Comparison of ENCODE assay signal across 9 cellular contexts in the genomic region with DNA sequence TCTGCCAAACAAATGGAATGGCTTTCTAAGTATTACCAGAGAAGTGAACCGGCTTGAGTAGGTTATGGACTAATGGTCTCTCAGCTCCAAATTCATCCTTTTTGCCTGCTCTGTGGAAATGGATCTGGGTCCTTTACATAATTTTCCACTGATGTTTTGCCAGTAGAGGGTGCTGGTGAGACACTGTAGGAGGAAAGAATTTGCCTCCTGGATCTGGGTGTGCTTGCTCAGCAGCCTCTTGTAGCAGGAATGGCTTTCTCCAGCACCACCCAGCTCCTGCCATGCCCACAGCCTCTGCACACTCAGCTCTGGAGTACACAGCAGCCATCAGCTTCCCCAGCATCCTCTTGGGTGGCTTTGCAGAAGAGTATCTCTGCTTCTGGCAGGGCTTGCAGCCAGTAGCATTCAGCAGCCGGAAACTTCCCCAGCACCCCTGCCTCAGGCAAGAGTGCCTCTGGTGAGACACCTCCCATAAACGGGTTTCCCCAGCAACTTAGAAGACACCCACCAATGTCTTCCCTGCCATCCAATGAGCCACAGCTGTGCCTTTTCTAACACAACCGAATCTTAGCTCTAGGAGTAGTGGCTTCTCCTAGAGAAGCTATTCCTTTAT.
DNase-seq lines count a peak whose midpoint lies in the region; ATAC-seq, FAIRE-seq and TF ChIP-seq lines count a peak whose summit lies in the region.
"Had no signal": no experiment of that assay in that cellular context is flagged by ENCODE, and none has a peak within 500 bp of the region (broad histone marks: within the 10 kb centered on the region; RNA-seq: fewer than 3 reads in every experiment).

No MANE protein-coding gene starts in this region.

- H3K4me1 ChIP-seq in K562 (replicated peaks in 1 of 2; ENCODE audit: control insufficient read depth in 2 of 2, insufficient read depth in 2 of 2, low read length in 2 of 2) (no peaks in the 10 kb centered on the region), tibial nerve (no peaks in the 10 kb centered on the region)
- H3K4me1 ChIP-seq in CD8-positive, alpha-beta T cell (ENCODE audit: insufficient read depth, low read length) = no peaks in the 10 kb centered on the region

- H4K20me1 ChIP-seq in K562 (replicated peaks; ENCODE audit: control insufficient read depth, insufficient read depth, low read length) = no peaks in the 10 kb centered on the region

- CTCF ChIA-PET in AG04449 (lab: Yijun Ruan, JAX) (interaction anchor here (0.6 to 3.4 kb wide), 8 partner anchors 19 to 525 kb away, joined by 3 to 20 read pairs (median 4); no protein-coding TSS in a partner anchor), K562 (lab: Yijun Ruan, JAX; ENCODE audit: low intra/inter-chr PET ratio) (no interaction called here)
- CTCF ChIA-PET in CD8-positive, alpha-beta T cell (lab: Charles Lee) = no interaction called here

- FAIRE-seq in GM12891 (lab: Jason Lieb, UNC) = no peak
- no peak for FAIRE-seq in K562 (lab: Jason Lieb, UNC)

- no peaks in the 10 kb centered on the region for H3K27me3 ChIP-seq in K562 (ENCODE audit: control insufficient read depth in 2 of 2, insufficient read depth in 2 of 2, low read length in 2 of 2)
- no peaks in the 10 kb centered on the region for H3K27me3 ChIP-seq in tibial nerve
- no peaks in the 10 kb centered on the region for H3K27me3 ChIP-seq in CD8-positive, alpha-beta T cell (ENCODE audit: insufficient read depth, low read length)

- H3K27ac ChIP-seq in K562 (ENCODE audit: extremely low read depth, low read depth, low read length) (no peak overlapping the region), tibial nerve (no peak overlapping the region)
- no peak overlapping the region for H3K27ac ChIP-seq in CD8-positive, alpha-beta T cell (ENCODE audit: low read depth, low read length)
- H3K27ac ChIP-seq: epithelial cell of prostate had no signal

- no peaks in the 10 kb centered on the region for H3K4me1 Mint-ChIP-seq in nephron progenitor cell
- no peaks in the 10 kb centered on the region for H3K4me1 Mint-ChIP-seq in CD8-positive, alpha-beta T cell (ENCODE audit: low read depth)
- no peaks in the 10 kb centered on the region for H3K4me1 Mint-ChIP-seq in stimulated activated memory B cell treated with anti-CD40 and anti-IgM and Interleukin-4, amounts not matched to agents 10 μg/mL and 1 μg/mL and 100 μg/mL, for 72 hours

- POLR2A ChIA-PET in AG04449 (lab: Yijun Ruan, JAX) (no interaction called here), K562 (lab: Yijun Ruan, JAX) (interaction anchor here (0.6 kb wide), 1 partner anchor 95 kb away, joined by 3 read pairs; no protein-coding TSS in a partner anchor)
- POLR2A ChIA-PET in CD8-positive, alpha-beta T cell (lab: Charles Lee) = no interaction called here

- H3K79me2 ChIP-seq in K562 (ENCODE audit: control insufficient read depth, insufficient read depth, low read length) = no peaks in the 10 kb centered on the region

- H3K27me3 Mint-ChIP-seq in nephron progenitor cell (ENCODE audit: low read depth, poor library complexity) = peaks cover 13% of the 10 kb centered on the region
- H3K27me3 Mint-ChIP-seq in CD8-positive, alpha-beta T cell (ENCODE audit: low read depth) = peaks cover 11% of the 10 kb centered on the region
- H3K27me3 Mint-ChIP-seq in stimulated activated memory B cell treated with anti-CD40 and anti-IgM and Interleukin-4, amounts not matched to agents 10 μg/mL and 1 μg/mL and 100 μg/mL, for 72 hours = no peaks in the 10 kb centered on the region

- no peak for TF ChIP-seq POLR2A in GM12891 (IDR thresholded peaks at IDR 0.05; ENCODE audit: low read depth, low read length)
- no peak for TF ChIP-seq POLR2A in K562 (conservative IDR thresholded peaks at IDR 0.05)
- no peak for TF ChIP-seq POLR2A in tibial nerve (IDR thresholded peaks at IDR 0.05)

- no peak overlapping the region for H3K4me2 ChIP-seq in K562 (ENCODE audit: insufficient read depth, low read length)

- H3K9me1 ChIP-seq in K562 (ENCODE audit: control insufficient read depth, insufficient read depth, low read length) = no peaks in the 10 kb centered on the region

- no peak overlapping the region for H3K4me3 Mint-ChIP-seq in nephron progenitor cell
- H3K4me3 Mint-ChIP-seq in CD8-positive, alpha-beta T cell = no peak overlapping the region
- no peak overlapping the region for H3K4me3 Mint-ChIP-seq in stimulated activated memory B cell treated with anti-CD40 and anti-IgM and Interleukin-4, amounts not matched to agents 10 μg/mL and 1 μg/mL and 100 μg/mL, for 72 hours

- H3K36me3 ChIP-seq in K562 (ENCODE audit: control insufficient read depth, insufficient read depth, low read length) = no peaks in the 10 kb centered on the region
- H3K36me3 ChIP-seq in tibial nerve = no peaks in the 10 kb centered on the region
- H3K36me3 ChIP-seq in CD8-positive, alpha-beta T cell (ENCODE audit: insufficient read depth, low read length) = no peaks in the 10 kb centered on the region

- H2AFZ ChIP-seq in K562 (ENCODE audit: low read depth, low read length) = no peak overlapping the region

- in situ Hi-C loops in K562 (cut with MboI) = no loop called here

- WGBS in K562 (ENCODE audit: insufficient coverage, low coverage, missing lambda C conversion rate) = 0% methylated on average over 3 of the region's 4 CpGs
- 56 to 57% methylated on average over 4 of the region's 4 CpGs for WGBS in tibial nerve, 2 donors

- TF ChIP-seq EP300 in K562 (IDR thresholded peaks at IDR 0.05; ENCODE audit: low read length) (no peak), tibial nerve (IDR thresholded peaks at IDR 0.05) (no peak)

- H3K4me3 ChIP-seq in AG04449 (ENCODE audit: low read depth, low read length) (no peak overlapping the region), K562 (no peak overlapping the region), tibial nerve (no peak overlapping the region)
- H3K4me3 ChIP-seq in CD8-positive, alpha-beta T cell (ENCODE audit: low read depth, low read length) = no peak overlapping the region

- H3K9me3 ChIP-seq in K562 (replicated peaks; ENCODE audit: control insufficient read depth, insufficient read depth, low read depth, low read length) (no peaks in the 10 kb centered on the region), tibial nerve (peaks cover 0 to 6% (median 0%) of the 10 kb centered on the region in 4 donors)
- no peaks in the 10 kb centered on the region for H3K9me3 ChIP-seq in CD8-positive, alpha-beta T cell (ENCODE audit: low read length)

- no peak overlapping the region for H3K9ac ChIP-seq in K562 (ENCODE audit: insufficient read depth in 1 of 2, low read depth in 2 of 2, low read length in 2 of 2)

- ATAC-seq in K562 = peak; percentile 73; the same call in 2 of the 3 replicates
- ATAC-seq in CD8-positive, alpha-beta T cell = no peak
- ATAC-seq in stimulated activated memory B cell treated with anti-CD40 and anti-IgM and Interleukin-4, amounts not matched to agents 10 μg/mL and 1 μg/mL and 100 μg/mL, for 72 hours = no peak

- TF ChIP-seq CTCF in AG04449 (IDR thresholded peaks at IDR 0.05; ENCODE audit: insufficient read depth, low read length, missing control alignments) (peak; percentile 61), K562 (IDR thresholded peaks at IDR 0.05 in 2 of 3, conservative IDR thresholded peaks at IDR 0.05 in 1 of 3; ENCODE audit: insufficient read depth in 2 of 3, low read depth in 1 of 3, low read length in 3 of 3) (peak; percentile 53 to 67 (median 60)), nephron progenitor cell (IDR thresholded peaks at IDR 0.05) (peak; percentile 37), tibial nerve (IDR thresholded peaks at IDR 0.05) (no peak)
- no peak for TF ChIP-seq CTCF in CD8-positive, alpha-beta T cell (IDR thresholded peaks at IDR 0.05)

- intact Hi-C loops in K562 (cut with micrococcal nuclease) = no loop called here
- intact Hi-C loops in CD8-positive, alpha-beta T cell (cut with DNase I, micrococcal nuclease) = no loop called here

- H3K9me3 Mint-ChIP-seq in nephron progenitor cell = peaks cover 26% of the 10 kb centered on the region
- peaks cover 2% of the 10 kb centered on the region for H3K9me3 Mint-ChIP-seq in CD8-positive, alpha-beta T cell
- peaks cover 3% of the 10 kb centered on the region for H3K9me3 Mint-ChIP-seq in stimulated activated memory B cell treated with anti-CD40 and anti-IgM and Interleukin-4, amounts not matched to agents 10 μg/mL and 1 μg/mL and 100 μg/mL, for 72 hours

- H3K36me3 Mint-ChIP-seq in nephron progenitor cell (ENCODE audit: low read depth) = no peaks in the 10 kb centered on the region
- no peaks in the 10 kb centered on the region for H3K36me3 Mint-ChIP-seq in CD8-positive, alpha-beta T cell
- H3K36me3 Mint-ChIP-seq in stimulated activated memory B cell treated with anti-CD40 and anti-IgM and Interleukin-4, amounts not matched to agents 10 μg/mL and 1 μg/mL and 100 μg/mL, for 72 hours = no peaks in the 10 kb centered on the region

- no TSS peak for BruUV-seq in K562 (replicated peaks; lab: Mats Ljungman, UMichigan)

- H3K27ac Mint-ChIP-seq in nephron progenitor cell = no peak overlapping the region
- H3K27ac Mint-ChIP-seq in CD8-positive, alpha-beta T cell = no peak overlapping the region
- no peak overlapping the region for H3K27ac Mint-ChIP-seq in stimulated activated memory B cell treated with anti-CD40 and anti-IgM and Interleukin-4, amounts not matched to agents 10 μg/mL and 1 μg/mL and 100 μg/mL, for 72 hours

- TF ChIP-seq RAD21 in K562 (CRISPR knock-in tag; conservative IDR thresholded peaks at IDR 0.05 in 1 of 2, IDR thresholded peaks at IDR 0.05 in 1 of 2) = peak in 1 of 2 experiments; percentile 64; a peak in 2 of 4 replicates

- DNase-seq in AG04449 (ENCODE audit: low read depth, low spot score) (no peak), GM12891 (ENCODE audit: insufficient read length, low spot score) (peak; percentile 35), NCI-H226 (peak; percentile 8), K562 (ENCODE audit: extremely low read depth in 1 of 4, low spot score in 3 of 4) (peak; percentile 10 to 49 (median 21)), nephron progenitor cell (peak; percentile 20), tibial nerve (ENCODE audit: low spot score in 2 of 2) (no peak)
- no peak for DNase-seq in CD8-positive, alpha-beta T cell

TF ChIP-seq in GM12891, 5 proteins besides CTCF, POLR2A, EP300 and RAD21:
- TF ChIP-seq TAF1 (IDR thresholded peaks at IDR 0.05; ENCODE audit: low read depth, low read length) (no peak), POU2F2 (IDR thresholded peaks at IDR 0.05; ENCODE audit: low read depth, low read length) (no peak), SPI1 (IDR thresholded peaks at IDR 0.05; ENCODE audit: low read depth, low read length) (no peak), POLR2AphosphoS5 (IDR thresholded peaks at IDR 0.05; ENCODE audit: low read depth, low read length) (no peak), PAX5 (IDR thresholded peaks at IDR 0.05; ENCODE audit: insufficient read depth, low read length, severe bottlenecking) (no peak)

TF ChIP-seq in K562, 482 proteins besides CTCF, POLR2A, EP300 and RAD21:
- TF ChIP-seq SMC3 (conservative IDR thresholded peaks at IDR 0.05; ENCODE audit: insufficient read depth, low read depth, low read length) (peak; percentile 33; the same call in 1 of the 2 replicates), ZNF23 (CRISPR knock-in tag; IDR thresholded peaks at IDR 0.05) (no peak), NFATC3 (IDR thresholded peaks at IDR 0.05) (no peak)

Comparison
In these comparisons a context has a peak if more than half of its experiments do, and no peak if none do; other contexts are left out.
1. DNase-seq: peak in GM12891 (single experiment), NCI-H226 (single experiment), K562 (4 of 4) and nephron progenitor cell (single experiment); none in AG04449 (single experiment), tibial nerve (0 of 2) and CD8-positive, alpha-beta T cell (0 of 7).
2. CTCF ChIP-seq: peak in AG04449 (single experiment), K562 (3 of 3) and nephron progenitor cell (single experiment); none in tibial nerve (0 of 5) and CD8-positive, alpha-beta T cell (single experiment).